In genomic region chr19:17266589-17266974, GRCh38 we compare ENCODE assay signal across 9 cellular contexts. TPM values are rescaled to one million over a fixed set of nuclear protein-coding genes. Genes with fewer than 3 reads are reported as not detected.
DNase-seq lines count a peak whose midpoint lies in the region; ATAC-seq and TF ChIP-seq lines count a peak whose summit lies in the region.
"Had no signal": no experiment of that assay in that cellular context is flagged by ENCODE, and none has a peak within 500 bp of the region (broad histone marks: within the 10 kb centered on the region; RNA-seq: fewer than 3 reads in every experiment).

No MANE protein-coding gene starts in this region.

- H3K4me1 ChIP-seq in heart right ventricle: peaks cover 2 to 42% (median 20%) of the 10 kb centered on the region in 9 donors
- peaks cover 6% of the 10 kb centered on the region for H3K4me1 ChIP-seq in upper lobe of right lung

- H3K4me3 ChIP-seq in heart right ventricle: peak overlapping the region in 3 of 10 donors; percentile 19 to 81 (median 77)
- H3K4me3 ChIP-seq in upper lobe of right lung: peak overlapping the region; percentile 23
- H3K4me3 ChIP-seq in brain microvascular endothelial cell (ENCODE audit: low read depth, low read length): no peak overlapping the region

- in situ Hi-C loops in brain microvascular endothelial cell (cut with HindIII; ENCODE audit: low pct_ligation_motif_present, low sequenced_read_pairs): no loop called here

- H3K9me3 ChIP-seq in heart right ventricle (no peaks in the 10 kb centered on the region), upper lobe of right lung (no peaks in the 10 kb centered on the region)

- H3K4me3 Mint-ChIP-seq in glutamatergic neuron (ENCODE audit: unreplicated experiment): peak overlapping the region; percentile 93

- H3K27me3 ChIP-seq in heart right ventricle: no peaks in the 10 kb centered on the region
- H3K27me3 ChIP-seq in upper lobe of right lung: no peaks in the 10 kb centered on the region
- no peaks in the 10 kb centered on the region for H3K27me3 ChIP-seq in brain microvascular endothelial cell (replicated peaks)

- intact Hi-C loops in heart right ventricle (cut with DNase I) (no loop called here), left cardiac atrium (cut with DNase I) (no loop called here), upper lobe of right lung (cut with DNase I) (no loop called here)

- no peak for TF ChIP-seq CTCF in heart right ventricle (IDR thresholded peaks at IDR 0.05)
- TF ChIP-seq CTCF in glutamatergic neuron (IDR thresholded peaks at IDR 0.05; ENCODE audit: partially characterized antibody, unreplicated experiment): no peak
- TF ChIP-seq CTCF in upper lobe of right lung (IDR thresholded peaks at IDR 0.05): no peak
- TF ChIP-seq CTCF in brain microvascular endothelial cell (IDR thresholded peaks at IDR 0.05; ENCODE audit: low read depth, low read length, missing control alignments): no peak

- H3K27ac Mint-ChIP-seq in glutamatergic neuron (ENCODE audit: unreplicated experiment): peak overlapping the region; percentile 28

- peaks cover 6% of the 10 kb centered on the region for H3K9me3 Mint-ChIP-seq in glutamatergic neuron (ENCODE audit: unreplicated experiment)

- DNase-seq in heart right ventricle (no peak), left cardiac atrium (no peak), NOMO-1 treated with DMSO at 0.1 percent for 48 hours (lab: John Stamatoyannopoulos, UW; ENCODE audit: unreplicated experiment) (peak; percentile 72), glutamatergic neuron (no peak), upper lobe of right lung (no peak), NCI-H2227 treated with DMSO at 0.1 percent for 48 hours (lab: John Stamatoyannopoulos, UW) (no peak), brain microvascular endothelial cell (no peak), hippocampal formation (lab: John Stamatoyannopoulos, UW) (no peak)

- H3K36me3 Mint-ChIP-seq in glutamatergic neuron (ENCODE audit: unreplicated experiment): no peaks in the 10 kb centered on the region

- ATAC-seq in heart right ventricle (no peak), left cardiac atrium (no peak), upper lobe of right lung (no peak)

- 71 to 83% methylated on average over 12 of the region's 12 CpGs for WGBS in heart right ventricle, 2 donors

- H3K36me3 ChIP-seq in heart right ventricle (peaks cover 0 to 30% (median 17%) of the 10 kb centered on the region in 9 donors), upper lobe of right lung (peaks cover 30% of the 10 kb centered on the region), brain microvascular endothelial cell (replicated peaks) (peaks cover 20% of the 10 kb centered on the region)

- peak overlapping the region in 8 of 10 donors; percentile 3 to 96 (median 78) for H3K27ac ChIP-seq in heart right ventricle
- H3K27ac ChIP-seq in upper lobe of right lung: no peak overlapping the region
- no peak overlapping the region for H3K27ac ChIP-seq in brain microvascular endothelial cell

- peaks cover 11% of the 10 kb centered on the region for H3K27me3 Mint-ChIP-seq in glutamatergic neuron (ENCODE audit: unreplicated experiment)

- peaks cover 4% of the 10 kb centered on the region for H3K4me1 Mint-ChIP-seq in glutamatergic neuron (ENCODE audit: low read depth, unreplicated experiment)

RNA-seq across cellular contexts. Expression of gene BABAM1, which starts 0.7 kb away (rescaled TPM):
- total RNA-seq in heart right ventricle: 10 to 100 TPM; 64.5 to 83.4 (median 74.4) TPM
- 10 to 100 TPM; 68.9 to 88.2 TPM for polyA plus RNA-seq in heart right ventricle
- 10 to 100 TPM; 67.2 to 68.3 TPM for total RNA-seq in left cardiac atrium
- 85.7 TPM for total RNA-seq in glutamatergic neuron (ENCODE audit: unreplicated experiment)
- 67.9 TPM for total RNA-seq in upper lobe of right lung

RNA-seq across cellular contexts. Expression of gene USHBP1, which starts 2.0 kb away (rescaled TPM):
- total RNA-seq in heart right ventricle: 10 to 100 TPM in 1 of 10 donors, 1 to 10 TPM in 9; 3.4 to 10.7 (median 6.6) TPM
- 10 to 100 TPM; 11.5 to 30.9 TPM for polyA plus RNA-seq in heart right ventricle
- 1 to 10 TPM; 6.5 to 6.7 TPM for total RNA-seq in left cardiac atrium
- total RNA-seq in glutamatergic neuron (ENCODE audit: unreplicated experiment): not detected
- 14.0 TPM for total RNA-seq in upper lobe of right lung
- total RNA-seq: Daoy had no signal

RNA-seq across cellular contexts. Expression of gene ANKLE1, which starts 15.1 kb away (rescaled TPM):
- total RNA-seq in heart right ventricle: under 1 TPM in 8 of 10 donors, not detected in 2; 0.09 to 0.85 (median 0.22) TPM
- polyA plus RNA-seq in heart right ventricle: under 1 TPM; 0.15 to 0.20 TPM
- total RNA-seq in left cardiac atrium: under 1 TPM; 0.37 to 0.47 TPM
- total RNA-seq in glutamatergic neuron (ENCODE audit: unreplicated experiment): 9.3 TPM
- 0.64 TPM for total RNA-seq in upper lobe of right lung

RNA-seq across cellular contexts. Expression of gene NR2F6, which starts 20.9 kb away (rescaled TPM):
- total RNA-seq in heart right ventricle (10 to 100 TPM; 34.5 to 79.7 (median 42.2) TPM), left cardiac atrium (10 to 100 TPM; 40.5 to 49.9 TPM), glutamatergic neuron (ENCODE audit: unreplicated experiment) (109 TPM), upper lobe of right lung (41.7 TPM)
- polyA plus RNA-seq in heart right ventricle: 10 to 100 TPM; 32.0 to 46.1 TPM

RNA-seq across cellular contexts. Expression of gene ABHD8, which starts 36.6 kb away (rescaled TPM):
- total RNA-seq in heart right ventricle (10 to 100 TPM in 2 of 10 donors, 1 to 10 TPM in 8; 6.0 to 16.9 (median 7.9) TPM), left cardiac atrium (10 to 100 TPM; 11.2 to 11.6 TPM), glutamatergic neuron (ENCODE audit: unreplicated experiment) (14.1 TPM), upper lobe of right lung (17.1 TPM)
- polyA plus RNA-seq in heart right ventricle: 10 to 100 TPM in 1 of 2 donors, 1 to 10 TPM in 1; 8.7 to 16.6 TPM

Comparison
In these comparisons a context has a peak if more than half of its experiments do, and no peak if none do; other contexts are left out.
1. H3K27ac ChIP-seq: peak in heart right ventricle (8 of 10); none in upper lobe of right lung (single experiment) and brain microvascular endothelial cell (single experiment).